Comparison of ENCODE assay signal across 8 cellular contexts in the genomic region with DNA sequence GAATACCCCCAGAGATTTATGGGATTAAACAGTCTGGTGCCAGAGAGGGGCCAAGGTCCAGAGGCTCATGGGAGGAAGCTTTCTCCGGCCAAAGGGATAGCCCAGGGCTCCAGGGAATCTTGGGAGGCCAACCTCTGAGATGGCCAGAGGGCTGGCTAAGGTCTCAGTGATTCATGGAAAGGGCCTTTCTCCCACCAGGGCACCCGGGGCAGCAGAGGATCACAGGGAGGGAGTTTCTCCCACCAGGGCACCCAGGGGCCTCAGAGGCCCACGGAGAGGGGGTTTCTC.
DNase-seq lines count a peak whose midpoint lies in the region; TF ChIP-seq lines count a peak whose summit lies in the region.

No MANE protein-coding gene starts in this region.

- peak overlapping the region; percentile 97 for H3K4me3 Mint-ChIP-seq in T-helper 2 cell treated with Interferon-gamma antibody and Interleukin-4, amounts not matched to agents 5 μg/mL and 100 μg/mL, for 36 hours

- no peak for DNase-seq in T-helper 2 cell treated with Interferon-gamma antibody and Interleukin-4, amounts not matched to agents 5 μg/mL and 100 μg/mL, for 36 hours (ENCODE audit: low spot score)
- DNase-seq in T-helper 2 cell = no peak
- peak; percentile 68 to 87 for DNase-seq in tibial artery
- DNase-seq in ecto neural progenitor cell (ENCODE audit: low spot score) = no peak
- no peak for DNase-seq in NCI-H510A treated with DMSO at 0.1 percent for 48 hours (lab: John Stamatoyannopoulos, UW)
- DNase-seq in COLO829 (ENCODE audit: low spot score) = no peak

- no peaks in the 10 kb centered on the region for H3K9me3 ChIP-seq in mucosa of stomach (ENCODE audit: control insufficient read depth, low read length)
- H3K9me3 ChIP-seq in tibial artery = no peaks in the 10 kb centered on the region

- no peaks in the 10 kb centered on the region for H3K36me3 ChIP-seq in mucosa of stomach (ENCODE audit: control insufficient read depth, insufficient read depth, low read length)
- H3K36me3 ChIP-seq in tibial artery = peaks cover 0 to 35% (median 14%) of the 10 kb centered on the region in 3 donors

- no peaks in the 10 kb centered on the region for H3K27me3 Mint-ChIP-seq in T-helper 2 cell treated with Interferon-gamma antibody and Interleukin-4, amounts not matched to agents 5 μg/mL and 100 μg/mL, for 36 hours (ENCODE audit: low read depth)

- no peaks in the 10 kb centered on the region for H3K9me3 Mint-ChIP-seq in T-helper 2 cell treated with Interferon-gamma antibody and Interleukin-4, amounts not matched to agents 5 μg/mL and 100 μg/mL, for 36 hours

- H3K27ac ChIP-seq in cingulate gyrus (ENCODE audit: low read depth, low read length) (peak overlapping the region; percentile 96), tibial artery (peak overlapping the region; percentile 80 to 86)

- no peak overlapping the region for H3K27ac Mint-ChIP-seq in T-helper 2 cell treated with Interferon-gamma antibody and Interleukin-4, amounts not matched to agents 5 μg/mL and 100 μg/mL, for 36 hours

- H3K4me1 Mint-ChIP-seq in T-helper 2 cell treated with Interferon-gamma antibody and Interleukin-4, amounts not matched to agents 5 μg/mL and 100 μg/mL, for 36 hours (ENCODE audit: low read depth) = peaks cover 4% of the 10 kb centered on the region

- H3K27me3 ChIP-seq in mucosa of stomach (ENCODE audit: control insufficient read depth, insufficient read depth, low read length) = no peaks in the 10 kb centered on the region
- no peaks in the 10 kb centered on the region for H3K27me3 ChIP-seq in tibial artery

- H3K36me3 Mint-ChIP-seq in T-helper 2 cell treated with Interferon-gamma antibody and Interleukin-4, amounts not matched to agents 5 μg/mL and 100 μg/mL, for 36 hours (ENCODE audit: low read depth) = no peaks in the 10 kb centered on the region

- intact Hi-C loops in tibial artery (cut with DNase I; ENCODE audit: low total_unique reads) = loop anchor here (2.0 to 5.0 kb wide), 2 partner anchors 37 to 177 kb away; no protein-coding TSS in a partner anchor

- H3K4me1 ChIP-seq in mucosa of stomach (ENCODE audit: control insufficient read depth, insufficient read depth, low read length) (peaks cover 6% of the 10 kb centered on the region), tibial artery (peaks cover 0 to 23% (median 17%) of the 10 kb centered on the region in 4 donors)

- no peak for TF ChIP-seq CTCF in tibial artery (IDR thresholded peaks at IDR 0.05)

- H3K4me3 ChIP-seq in mucosa of stomach (ENCODE audit: low read length) (no peak overlapping the region), tibial artery (no peak overlapping the region)

- peak overlapping the region; percentile 69 for H3K9ac ChIP-seq in mucosa of stomach (ENCODE audit: low read length)

Comparison
In these comparisons a context has a peak if more than half of its experiments do, and no peak if none do; other contexts are left out.
1. DNase-seq: peak in tibial artery (2 of 2); none in T-helper 2 cell treated with Interferon-gamma antibody and Interleukin-4, amounts not matched to agents 5 μg/mL and 100 μg/mL, for 36 hours (single experiment), T-helper 2 cell (0 of 5), ecto neural progenitor cell (single experiment), NCI-H510A treated with DMSO at 0.1 percent for 48 hours (single experiment) and COLO829 (single experiment).